ENCODE assay signal across 24 cellular contexts in genomic region chr3:100877286-100877685, GRCh38.
A peak's percentile ranks its signal among the peaks of the same experiment; 100 is the strongest.
DNase-seq lines count a peak whose midpoint lies in the region; ATAC-seq, FAIRE-seq and TF ChIP-seq lines count a peak whose summit lies in the region.
"Had no signal": no experiment of that assay in that cellular context is flagged by ENCODE, and none has a peak within 500 bp of the region (broad histone marks: within the 10 kb centered on the region; RNA-seq: fewer than 3 reads in every experiment).

No MANE protein-coding gene starts in this region.

- no peaks in the 10 kb centered on the region for H3K9me3 Mint-ChIP-seq in activated CD4-positive, alpha-beta memory T cell treated with anti-CD3 and anti-CD28 coated beads, Interleukin-2, amount 10 ng/mL, durations not matched to agents 7 days and 5 days
- H3K9me3 Mint-ChIP-seq: CD4-positive, alpha-beta T cell; CD8-positive, alpha-beta memory T cell; GM23338; H9 had no signal

- H3K27me3 ChIP-seq in HepG2 (ENCODE audit: control insufficient read depth in 1 of 2, insufficient read depth in 2 of 2, low read length in 2 of 2) (no peaks in the 10 kb centered on the region; a peak in 1 of 5 replicates), right lobe of liver (no peaks in the 10 kb centered on the region), left ventricle myocardium inferior (ENCODE audit: low read depth) (no peaks in the 10 kb centered on the region), gastrocnemius medialis (no peaks in the 10 kb centered on the region)
- H3K27me3 ChIP-seq: BE2C; BLaER1 treated with 17β-estradiol and CSF1 and Interleukin-3, amounts not matched to agents 10 nM and 100 nM had no signal

- no peak overlapping the region for H3K4me2 ChIP-seq in HepG2 (ENCODE audit: low read depth, low read length)
- H3K4me2 ChIP-seq: BLaER1 treated with 17β-estradiol and CSF1 and Interleukin-3, amounts not matched to agents 10 nM and 100 nM; GM23338 had no signal

- no peaks in the 10 kb centered on the region for H3K36me3 Mint-ChIP-seq in activated CD4-positive, alpha-beta memory T cell treated with anti-CD3 and anti-CD28 coated beads, Interleukin-2, amount 10 ng/mL, durations not matched to agents 7 days and 5 days (ENCODE audit: low read depth)
- H3K36me3 Mint-ChIP-seq: CD14-positive monocyte; CD8-positive, alpha-beta memory T cell had no signal

- no TSS peak for BruUV-seq in HepG2 (replicated peaks; lab: Mats Ljungman, UMichigan)

- POLR2A ChIA-PET in HepG2 (lab: Yijun Ruan, JAX): no interaction called here
- POLR2A ChIA-PET in activated CD4-positive, alpha-beta memory T cell treated with anti-CD3 and anti-CD28 coated beads, Interleukin-2, amount 10 ng/mL, durations not matched to agents 7 days and 5 days (lab: Charles Lee): no interaction called here

- in situ Hi-C loops in HepG2 (cut with HindIII; ENCODE audit: extremely low pct_ligation_motif_present, low pct_unique_long_range_greater_than_20kb): no loop called here
- in situ Hi-C loops in gastrocnemius medialis (cut with MboI; ENCODE audit: low sequenced_read_pairs in 4 of 4): no loop called here

- no peak for TF ChIP-seq POLR2A in HepG2 (IDR thresholded peaks at IDR 0.05; ENCODE audit: insufficient read depth in 1 of 2, low read depth in 2 of 2, low read length in 2 of 2)
- no peak for TF ChIP-seq POLR2A in right lobe of liver (IDR thresholded peaks at IDR 0.05)
- TF ChIP-seq POLR2A in gastrocnemius medialis (IDR thresholded peaks at IDR 0.05): no peak

- H3K4me3 ChIP-seq in HepG2 (replicated peaks in 1 of 3; ENCODE audit: insufficient read depth in 1 of 3, low read depth in 2 of 3, low read length in 3 of 3) (no peak overlapping the region), right lobe of liver (no peak overlapping the region), left ventricle myocardium inferior (no peak overlapping the region), gastrocnemius medialis (no peak overlapping the region)
- H3K4me3 ChIP-seq: BLaER1 treated with 17β-estradiol and CSF1 and Interleukin-3, amounts not matched to agents 10 nM and 100 nM; GM23338 had no signal

- intact Hi-C loops in HepG2 (cut with micrococcal nuclease; ENCODE audit: unreplicated experiment) (no loop called here), right lobe of liver (cut with DNase I) (no loop called here), left ventricle myocardium inferior (cut with micrococcal nuclease) (no loop called here), gastrocnemius medialis (cut with DNase I; ENCODE audit: low total_unique reads) (no loop called here)

- TF ChIP-seq CTCF in HepG2 (CRISPR knock-in tag; IDR thresholded peaks at IDR 0.05) (no peak), right lobe of liver (IDR thresholded peaks at IDR 0.05) (no peak), left ventricle myocardium inferior (IDR thresholded peaks at IDR 0.05; ENCODE audit: borderline replicate concordance) (no peak), gastrocnemius medialis (IDR thresholded peaks at IDR 0.05 in 4 of 5, conservative IDR thresholded peaks at IDR 0.05 in 1 of 5) (no peak)

- DNase-seq in HepG2 (ENCODE audit: low spot score) (no peak), right lobe of liver (no peak), left ventricle myocardium inferior (no peak), gastrocnemius medialis (no peak), AG08395 (ENCODE audit: low spot score) (no peak), COLO829 (ENCODE audit: low spot score) (no peak)
- no peak for DNase-seq in activated CD4-positive, alpha-beta memory T cell treated with anti-CD3 and anti-CD28 coated beads, Interleukin-2, amount 10 ng/mL, durations not matched to agents 7 days and 5 days
- DNase-seq: AML-193; BE2C; Calu3; CD4-positive, alpha-beta T cell; CD8-positive, alpha-beta memory T cell; COR-L47; DMS53; DMS79 treated with DMSO at 0.1 percent for 48 hours; GF-D8; H9 had no signal

- H3K9ac ChIP-seq in HepG2 (ENCODE audit: insufficient read depth, low read depth, low read length): no peak overlapping the region
- H3K9ac ChIP-seq: BLaER1 treated with 17β-estradiol and CSF1 and Interleukin-3, amounts not matched to agents 10 nM and 100 nM had no signal

- TF ChIP-seq RAD21 in HepG2 (CRISPR knock-in tag; IDR thresholded peaks at IDR 0.05): no peak

- CTCF ChIA-PET in HepG2 (lab: Yijun Ruan, JAX; ENCODE audit: low intra/inter-chr PET ratio, low total read pairs): no interaction called here
- CTCF ChIA-PET in activated CD4-positive, alpha-beta memory T cell treated with anti-CD3 and anti-CD28 coated beads, Interleukin-2, amount 10 ng/mL, durations not matched to agents 7 days and 5 days (lab: Charles Lee): no interaction called here

- no peak overlapping the region for H3K27ac ChIP-seq in HepG2 (ENCODE audit: extremely low read length, insufficient read depth, low read length)
- no peak overlapping the region for H3K27ac ChIP-seq in right lobe of liver
- peak overlapping the region; percentile 50 for H3K27ac ChIP-seq in left ventricle myocardium inferior (replicated peaks)
- H3K27ac ChIP-seq in gastrocnemius medialis: no peak overlapping the region
- H3K27ac ChIP-seq: BLaER1 treated with 17β-estradiol and CSF1 and Interleukin-3, amounts not matched to agents 10 nM and 100 nM had no signal

- H2AFZ ChIP-seq in HepG2 (ENCODE audit: low read length): no peak overlapping the region
- H2AFZ ChIP-seq: GM23338 had no signal

- no peaks in the 10 kb centered on the region for H3K4me1 ChIP-seq in HepG2 (ENCODE audit: insufficient read depth, low read length)
- H3K4me1 ChIP-seq in right lobe of liver: no peaks in the 10 kb centered on the region
- H3K4me1 ChIP-seq in left ventricle myocardium inferior: peaks cover 30% of the 10 kb centered on the region
- peaks cover 0 to 12% of the 10 kb centered on the region in 2 donors for H3K4me1 ChIP-seq in gastrocnemius medialis
- H3K4me1 ChIP-seq: BLaER1 treated with 17β-estradiol and CSF1 and Interleukin-3, amounts not matched to agents 10 nM and 100 nM had no signal

- H3K9me3 ChIP-seq in HepG2 (ENCODE audit: low read length): no peaks in the 10 kb centered on the region
- H3K9me3 ChIP-seq in right lobe of liver: no peaks in the 10 kb centered on the region
- no peaks in the 10 kb centered on the region for H3K9me3 ChIP-seq in left ventricle myocardium inferior (replicated peaks)
- no peaks in the 10 kb centered on the region for H3K9me3 ChIP-seq in gastrocnemius medialis
- H3K9me3 ChIP-seq: BE2C; BLaER1 treated with 17β-estradiol and CSF1 and Interleukin-3, amounts not matched to agents 10 nM and 100 nM had no signal

- TF ChIP-seq EP300 in HepG2 (IDR thresholded peaks at IDR 0.05; ENCODE audit: low read depth in 2 of 2, low read length in 2 of 2): no peak
- no peak for TF ChIP-seq EP300 in HepG2 (CRISPR knock-in tag; IDR thresholded peaks at IDR 0.05; ENCODE audit: borderline replicate concordance)

- WGBS in HepG2 (ENCODE audit: low lambda C conversion rate): 2% methylated on average over 2 of the region's 2 CpGs
- 50% methylated on average over 1 of the region's 2 CpGs for WGBS in right lobe of liver (ENCODE audit: insufficient coverage, low coverage, low lambda C conversion rate, missing lambda C conversion rate)

- no peaks in the 10 kb centered on the region for H3K4me1 Mint-ChIP-seq in activated CD4-positive, alpha-beta memory T cell treated with anti-CD3 and anti-CD28 coated beads, Interleukin-2, amount 10 ng/mL, durations not matched to agents 7 days and 5 days
- H3K4me1 Mint-ChIP-seq: CD14-positive monocyte; CD8-positive, alpha-beta memory T cell; GM23338; H9 had no signal

- no peaks in the 10 kb centered on the region for H3K79me2 ChIP-seq in HepG2 (ENCODE audit: insufficient read depth, low read length)

- no peak overlapping the region for H3K27ac Mint-ChIP-seq in activated CD4-positive, alpha-beta memory T cell treated with anti-CD3 and anti-CD28 coated beads, Interleukin-2, amount 10 ng/mL, durations not matched to agents 7 days and 5 days
- H3K27ac Mint-ChIP-seq: CD14-positive monocyte; CD4-positive, alpha-beta T cell; CD8-positive, alpha-beta memory T cell; GM23338; H9 had no signal

- no peak for FAIRE-seq in HepG2 (lab: Jason Lieb, UNC)
- FAIRE-seq: A204.1, GM12891, GM18507 had no signal

- ATAC-seq in HepG2: no peak
- ATAC-seq in right lobe of liver: no peak
- ATAC-seq in gastrocnemius medialis: peak; percentile 31 to 36
- ATAC-seq: GM23338, HCT116 had no signal

- peaks cover 4% of the 10 kb centered on the region for H3K27me3 Mint-ChIP-seq in activated CD4-positive, alpha-beta memory T cell treated with anti-CD3 and anti-CD28 coated beads, Interleukin-2, amount 10 ng/mL, durations not matched to agents 7 days and 5 days

- no peaks in the 10 kb centered on the region for H4K20me1 ChIP-seq in HepG2 (ENCODE audit: insufficient read depth, low read length)
- H4K20me1 ChIP-seq: BLaER1 treated with 17β-estradiol and CSF1 and Interleukin-3, amounts not matched to agents 10 nM and 100 nM had no signal

- H3K36me3 ChIP-seq in HepG2 (replicated peaks in 1 of 2; ENCODE audit: control insufficient read depth in 1 of 2, insufficient read depth in 2 of 2, low read length in 2 of 2): no peaks in the 10 kb centered on the region
- H3K36me3 ChIP-seq in right lobe of liver: no peaks in the 10 kb centered on the region
- no peaks in the 10 kb centered on the region for H3K36me3 ChIP-seq in left ventricle myocardium inferior
- no peaks in the 10 kb centered on the region for H3K36me3 ChIP-seq in gastrocnemius medialis
- H3K36me3 ChIP-seq: BE2C; BLaER1 treated with 17β-estradiol and CSF1 and Interleukin-3, amounts not matched to agents 10 nM and 100 nM had no signal

- H3K4me3 Mint-ChIP-seq in activated CD4-positive, alpha-beta memory T cell treated with anti-CD3 and anti-CD28 coated beads, Interleukin-2, amount 10 ng/mL, durations not matched to agents 7 days and 5 days: no peak overlapping the region
- H3K4me3 Mint-ChIP-seq: CD14-positive monocyte; CD4-positive, alpha-beta T cell; CD8-positive, alpha-beta memory T cell; GM23338; H9 had no signal

TF ChIP-seq in HepG2, 621 proteins besides CTCF, POLR2A, EP300 and RAD21:
- TF ChIP-seq ARNT2 (CRISPR knock-in tag; IDR thresholded peaks at IDR 0.05; ENCODE audit: low read depth) (no peak), CREB1 (IDR thresholded peaks at IDR 0.05) (peak; percentile 91), CREB1 (CRISPR knock-in tag; IDR thresholded peaks at IDR 0.05) (no peak), ATF7 (IDR thresholded peaks at IDR 0.05) (peak; percentile 86), ATF7 (CRISPR knock-in tag; IDR thresholded peaks at IDR 0.05) (no peak)

Comparison
In these comparisons a context has a peak if more than half of its experiments do, and no peak if none do; other contexts are left out.
1. ATAC-seq: peak in gastrocnemius medialis (2 of 2); none in HepG2 (single experiment) and right lobe of liver (0 of 4).